11 cellular contexts compared by ENCODE assay signal in the genomic region with DNA sequence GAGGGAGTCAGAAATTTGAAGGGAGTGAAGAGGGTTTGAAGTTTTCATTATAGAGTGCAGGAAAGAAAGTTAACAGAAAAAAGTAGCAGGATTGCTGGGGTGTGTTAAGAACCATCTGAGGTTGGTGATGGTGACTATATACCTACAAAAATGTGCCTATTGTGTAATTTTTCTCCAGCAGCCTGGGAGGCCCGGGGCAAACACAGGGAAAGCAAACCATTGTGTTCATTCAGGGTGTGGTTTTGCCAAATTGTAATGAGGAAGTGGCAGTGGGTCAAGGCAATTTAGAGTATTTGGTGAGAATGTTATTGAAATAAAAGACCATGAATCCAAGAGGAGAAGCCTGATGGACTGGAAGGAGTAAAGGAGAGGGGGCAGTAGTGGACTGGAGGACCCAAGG. TPM values are rescaled to one million over a fixed set of nuclear protein-coding genes. Genes with fewer than 3 reads are reported as not detected.
DNase-seq lines count a peak whose midpoint lies in the region; ATAC-seq and TF ChIP-seq lines count a peak whose summit lies in the region.
"Had no signal": no experiment of that assay in that cellular context is flagged by ENCODE, and none has a peak within 500 bp of the region (broad histone marks: within the 10 kb centered on the region; RNA-seq: fewer than 3 reads in every experiment).

No MANE protein-coding gene starts in this region.

- POLR2A ChIA-PET in HEK293 (lab: Yijun Ruan, JAX) = no interaction called here

- H3K27me3 Mint-ChIP-seq in activated naive CD4-positive, alpha-beta T cell treated with anti-CD3 and anti-CD28 coated beads, Interleukin-2, amount 10 ng/mL, durations not matched to agents 7 days and 5 days = no peaks in the 10 kb centered on the region
- H3K27me3 Mint-ChIP-seq: stimulated activated naive CD8-positive, alpha-beta T cell treated with anti-CD3 and anti-CD28 coated beads, Interleukin-15, Interleukin-2, amounts not matched to agents 100 ng/mL and 50 ng/mL, for 24 hours had no signal

- no peak overlapping the region for H3K4me3 ChIP-seq in HEK293 (ENCODE audit: low read depth, low read length)
- no peak overlapping the region for H3K4me3 ChIP-seq in SJSA1
- H3K4me3 ChIP-seq in fibroblast of pulmonary artery (replicated peaks; ENCODE audit: low read depth, low read length) = no peak overlapping the region

- H3K9me3 ChIP-seq in HEK293 (ENCODE audit: control insufficient read depth, insufficient read depth, low read depth, low read length) (no peaks in the 10 kb centered on the region), SJSA1 (replicated peaks) (no peaks in the 10 kb centered on the region)

- H3K27ac ChIP-seq in HEK293 (ENCODE audit: extremely low read depth, low read depth, low read length) (no peak overlapping the region), SJSA1 (peak overlapping the region; percentile 67)

- peak overlapping the region; percentile 4 for H3K27ac Mint-ChIP-seq in stimulated activated effector memory CD8-positive, alpha-beta T cell treated with anti-CD3 and anti-CD28 coated beads, Interleukin-12 subunit alpha, Interleukin-12 subunit beta, amount 100 ng/mL, for 72 hours
- H3K27ac Mint-ChIP-seq in activated naive CD4-positive, alpha-beta T cell treated with anti-CD3 and anti-CD28 coated beads, Interleukin-2, amount 10 ng/mL, durations not matched to agents 7 days and 5 days = no peak overlapping the region
- H3K27ac Mint-ChIP-seq: stimulated activated naive CD8-positive, alpha-beta T cell treated with anti-CD3 and anti-CD28 coated beads, Interleukin-15, Interleukin-2, amounts not matched to agents 100 ng/mL and 50 ng/mL, for 24 hours had no signal

- H3K9me3 Mint-ChIP-seq in stimulated activated effector memory CD8-positive, alpha-beta T cell treated with anti-CD3 and anti-CD28 coated beads, Interleukin-12 subunit alpha, Interleukin-12 subunit beta, amount 100 ng/mL, for 72 hours = no peaks in the 10 kb centered on the region
- H3K9me3 Mint-ChIP-seq in activated naive CD4-positive, alpha-beta T cell treated with anti-CD3 and anti-CD28 coated beads, Interleukin-2, amount 10 ng/mL, durations not matched to agents 7 days and 5 days = peaks cover 2% of the 10 kb centered on the region
- H3K9me3 Mint-ChIP-seq: stimulated activated naive CD8-positive, alpha-beta T cell treated with anti-CD3 and anti-CD28 coated beads, Interleukin-15, Interleukin-2, amounts not matched to agents 100 ng/mL and 50 ng/mL, for 24 hours had no signal

- H3K27me3 ChIP-seq in SJSA1 (replicated peaks) = no peaks in the 10 kb centered on the region

- H3K4me3 Mint-ChIP-seq in stimulated activated effector memory CD8-positive, alpha-beta T cell treated with anti-CD3 and anti-CD28 coated beads, Interleukin-12 subunit alpha, Interleukin-12 subunit beta, amount 100 ng/mL, for 72 hours = no peak overlapping the region
- no peak overlapping the region for H3K4me3 Mint-ChIP-seq in activated naive CD4-positive, alpha-beta T cell treated with anti-CD3 and anti-CD28 coated beads, Interleukin-2, amount 10 ng/mL, durations not matched to agents 7 days and 5 days
- H3K4me3 Mint-ChIP-seq: stimulated activated naive CD8-positive, alpha-beta T cell treated with anti-CD3 and anti-CD28 coated beads, Interleukin-15, Interleukin-2, amounts not matched to agents 100 ng/mL and 50 ng/mL, for 24 hours had no signal

- TF ChIP-seq CTCF in HEK293 (tag by site-specific recombination; IDR thresholded peaks at IDR 0.05) (no peak), fibroblast of pulmonary artery (IDR thresholded peaks at IDR 0.05; ENCODE audit: low read length, missing control alignments) (no peak)

- CTCF ChIA-PET in HEK293 (lab: Yijun Ruan, JAX) = no interaction called here
- CTCF ChIA-PET in activated naive CD4-positive, alpha-beta T cell treated with anti-CD3 and anti-CD28 coated beads, Interleukin-2, amount 10 ng/mL, durations not matched to agents 7 days and 5 days (lab: Charles Lee) = interaction anchor here (1.1 kb wide), 1 partner anchor 28 kb away, joined by 3 read pairs; the partner anchor contains the start of gene NUDT15

- H3K36me3 Mint-ChIP-seq in stimulated activated effector memory CD8-positive, alpha-beta T cell treated with anti-CD3 and anti-CD28 coated beads, Interleukin-12 subunit alpha, Interleukin-12 subunit beta, amount 100 ng/mL, for 72 hours = no peaks in the 10 kb centered on the region
- peaks cover 21% of the 10 kb centered on the region for H3K36me3 Mint-ChIP-seq in activated naive CD4-positive, alpha-beta T cell treated with anti-CD3 and anti-CD28 coated beads, Interleukin-2, amount 10 ng/mL, durations not matched to agents 7 days and 5 days

- no peaks in the 10 kb centered on the region for H3K4me1 Mint-ChIP-seq in stimulated activated effector memory CD8-positive, alpha-beta T cell treated with anti-CD3 and anti-CD28 coated beads, Interleukin-12 subunit alpha, Interleukin-12 subunit beta, amount 100 ng/mL, for 72 hours
- peaks cover 5% of the 10 kb centered on the region for H3K4me1 Mint-ChIP-seq in activated naive CD4-positive, alpha-beta T cell treated with anti-CD3 and anti-CD28 coated beads, Interleukin-2, amount 10 ng/mL, durations not matched to agents 7 days and 5 days

- no peaks in the 10 kb centered on the region for H3K36me3 ChIP-seq in HEK293 (ENCODE audit: control insufficient read depth in 2 of 2, insufficient read depth in 1 of 2, low read length in 2 of 2)
- H3K36me3 ChIP-seq in SJSA1 = no peaks in the 10 kb centered on the region

- no peaks in the 10 kb centered on the region for H3K4me1 ChIP-seq in HEK293 (ENCODE audit: control insufficient read depth, insufficient read depth, low read length)
- peaks cover 28% of the 10 kb centered on the region for H3K4me1 ChIP-seq in SJSA1 (replicated peaks)

- DNase-seq in SJSA1 (ENCODE audit: low read depth in 1 of 2, low spot score in 2 of 2) (peak; percentile 68 to 77), fibroblast of pulmonary artery (ENCODE audit: low read depth) (peak; percentile 85), NCI-H2107 treated with DMSO at 0.1 percent for 48 hours (lab: John Stamatoyannopoulos, UW; ENCODE audit: unreplicated experiment) (no peak), DMS 273 (lab: John Stamatoyannopoulos, UW; ENCODE audit: unreplicated experiment) (no peak)
- no peak for DNase-seq in stimulated activated effector memory CD8-positive, alpha-beta T cell treated with anti-CD3 and anti-CD28 coated beads, Interleukin-12 subunit alpha, Interleukin-12 subunit beta, amount 100 ng/mL, for 72 hours (ENCODE audit: low spot score in 2 of 2)
- DNase-seq in activated naive CD4-positive, alpha-beta T cell treated with anti-CD3 and anti-CD28 coated beads, Interleukin-2, amount 10 ng/mL, durations not matched to agents 7 days and 5 days = no peak
- DNase-seq: NCI-H82; stimulated activated CD4-positive, alpha-beta T cell treated with anti-CD3 and anti-CD28 coated beads, Interleukin-12 subunit alpha, Interleukin-12 subunit beta, amount 100 ng/mL, for 4 hours had no signal

- no peak for ATAC-seq in stimulated activated effector memory CD8-positive, alpha-beta T cell treated with anti-CD3 and anti-CD28 coated beads, Interleukin-12 subunit alpha, Interleukin-12 subunit beta, amount 100 ng/mL, for 72 hours
- no peak for ATAC-seq in GM21515 (IDR thresholded peaks at IDR 0.05; ENCODE audit: unreplicated experiment)

TF ChIP-seq in HEK293, 187 proteins besides CTCF, POLR2A, EP300 and RAD21:
- TF ChIP-seq ZNF248 (tag by site-specific recombination; IDR thresholded peaks at IDR 0.05) (no peak), PRDM1 (tag by site-specific recombination; IDR thresholded peaks at IDR 0.05) (0 out of 2 replicates have a peak, but pooled peaks have one; percentile 28)

RNA-seq across cellular contexts. Expression of gene SUCLA2, which starts 8.2 kb away (rescaled TPM):
- total RNA-seq in SJSA1 (2014; rRNA removed; shearing (Covaris generic)) = 73.1 and 80.9 TPM in 2 replicates

RNA-seq across cellular contexts. Expression of gene NUDT15, which starts 28.2 kb away (rescaled TPM):
- total RNA-seq in SJSA1 (2014; rRNA removed; shearing (Covaris generic)) = 47.9 and 49.2 TPM in 2 replicates

Comparison
In these comparisons a context has a peak if more than half of its experiments do, and no peak if none do; other contexts are left out.
1. DNase-seq: peak in SJSA1 (2 of 2) and fibroblast of pulmonary artery (single experiment); none in stimulated activated effector memory CD8-positive, alpha-beta T cell treated with anti-CD3 and anti-CD28 coated beads, Interleukin-12 subunit alpha, Interleukin-12 subunit beta, amount 100 ng/mL, for 72 hours (0 of 2), NCI-H2107 treated with DMSO at 0.1 percent for 48 hours (single experiment), DMS 273 (single experiment) and activated naive CD4-positive, alpha-beta T cell treated with anti-CD3 and anti-CD28 coated beads, Interleukin-2, amount 10 ng/mL, durations not matched to agents 7 days and 5 days (single experiment).